Comparison of ENCODE assay signal across 19 cellular contexts in genomic region chr10:86964847-86965190, GRCh38. TPM values are rescaled to one million over a fixed set of nuclear protein-coding genes. Genes with fewer than 3 reads are reported as not detected.
"Had no signal": no experiment of that assay in that cellular context is flagged by ENCODE, and none has a peak within 500 bp of the region (broad histone marks: within the 10 kb centered on the region; RNA-seq: fewer than 3 reads in every experiment).

No MANE protein-coding gene starts in this region.

- H3K36me3 ChIP-seq: cardiac muscle cell had no signal

- H3K27ac Mint-ChIP-seq: activated CD8-positive, alpha-beta T cell treated with anti-CD3 and anti-CD28 coated beads for 36 hours had no signal

- DNase-seq: activated CD8-positive, alpha-beta T cell treated with anti-CD3 and anti-CD28 coated beads for 36 hours; activated gamma-delta T cell treated with Interleukin-2 at 50 U/mL for 16 hours; activated T-cell treated with anti-CD3 and anti-CD28 coated beads for 4 hours; effector CD4-positive, alpha-beta T cell; hypothalamus; stimulated activated CD4-positive, alpha-beta T cell treated with anti-CD3 and anti-CD28 coated beads, Interleukin-1b, Interleukin-23, amount 100 ng/mL, for 48 hours; stimulated activated naive CD4-positive, alpha-beta T cell; substantia nigra; T-helper 9 cell had no signal

- H3K9me3 Mint-ChIP-seq: activated CD8-positive, alpha-beta T cell treated with anti-CD3 and anti-CD28 coated beads for 36 hours; naive thymus-derived CD8-positive, alpha-beta T cell had no signal

- H3K27me3 ChIP-seq: cardiac muscle cell had no signal

- H3K4me3 Mint-ChIP-seq: activated CD8-positive, alpha-beta T cell treated with anti-CD3 and anti-CD28 coated beads for 36 hours had no signal

- H3K4me3 ChIP-seq: cardiac muscle cell, lung, spleen had no signal

- H3K27me3 Mint-ChIP-seq: activated CD8-positive, alpha-beta T cell treated with anti-CD3 and anti-CD28 coated beads for 36 hours had no signal

- H3K9me3 ChIP-seq: spleen had no signal

- H3K36me3 Mint-ChIP-seq: naive thymus-derived CD8-positive, alpha-beta T cell had no signal

- ATAC-seq: activated CD8-positive, alpha-beta T cell treated with anti-CD3 and anti-CD28 coated beads for 36 hours; naive thymus-derived CD8-positive, alpha-beta T cell; sciatic nerve had no signal

RNA-seq across cellular contexts. Expression of gene ADIRF, which starts 3.5 kb away (rescaled TPM):
- total RNA-seq: activated CD8-positive, alpha-beta T cell treated with anti-CD3 and anti-CD28 coated beads for 36 hours; cardiac muscle cell; mononuclear cell; naive thymus-derived CD8-positive, alpha-beta T cell; SK-MEL-5 had no signal

RNA-seq across cellular contexts. Expression of gene SNCG, which starts 6.4 kb away (rescaled TPM):
- total RNA-seq: activated CD8-positive, alpha-beta T cell treated with anti-CD3 and anti-CD28 coated beads for 36 hours; mononuclear cell; SK-MEL-5 had no signal

RNA-seq across cellular contexts. Expression of gene MMRN2, which starts 7.4 kb away (rescaled TPM):
- total RNA-seq: activated CD8-positive, alpha-beta T cell treated with anti-CD3 and anti-CD28 coated beads for 36 hours had no signal

RNA-seq across cellular contexts. Expression of gene FAM25A, which starts 55.3 kb away (rescaled TPM):
- total RNA-seq: activated CD8-positive, alpha-beta T cell treated with anti-CD3 and anti-CD28 coated beads for 36 hours; cardiac muscle cell; lung; mononuclear cell; naive thymus-derived CD8-positive, alpha-beta T cell; omental fat pad; pulmonary artery endothelial cell; sciatic nerve; SK-MEL-5; spleen; ureter had no signal
